ENCODE assay signal across 1 cellular context in the genomic region with DNA sequence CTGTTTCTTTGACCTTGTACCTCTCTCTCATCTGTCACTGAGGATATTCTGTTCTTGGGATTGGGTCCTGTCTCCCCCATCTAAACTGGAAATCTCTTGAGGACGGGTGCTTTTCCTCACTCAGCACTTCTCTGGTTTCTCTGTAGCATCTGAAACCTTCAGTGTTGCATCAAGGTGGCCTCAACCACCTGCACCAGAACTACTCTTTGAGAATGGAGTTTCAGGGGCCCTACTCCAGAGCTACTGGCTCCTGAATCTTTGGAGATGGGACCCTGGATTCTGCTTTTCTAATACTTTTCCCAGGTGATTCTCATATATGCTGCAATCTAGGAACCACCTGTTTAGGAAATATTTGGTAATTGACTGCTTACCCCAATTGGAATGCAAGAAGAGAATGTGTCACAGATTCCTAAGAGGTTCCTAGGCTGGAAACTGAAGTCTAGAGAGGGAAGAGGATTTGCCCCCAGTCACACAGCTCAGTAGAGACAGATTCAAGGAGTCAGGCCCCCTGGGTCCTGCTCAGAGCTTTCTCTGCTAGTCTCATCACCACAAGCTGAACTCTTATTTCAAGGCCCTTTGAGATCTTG.
TF ChIP-seq lines count a peak whose summit lies in the region.

No MANE protein-coding gene starts in this region.

TF ChIP-seq in SK-N-SH, 30 proteins besides CTCF, POLR2A, EP300 and RAD21 (continued from another document):
- TF ChIP-seq FOSL2 (IDR thresholded peaks at IDR 0.05; ENCODE audit: borderline replicate concordance, low read depth), result no peak
- no peak for TF ChIP-seq IRF3 (IDR thresholded peaks at IDR 0.05; ENCODE audit: low read depth, low read length)
- TF ChIP-seq, protein P1, sequence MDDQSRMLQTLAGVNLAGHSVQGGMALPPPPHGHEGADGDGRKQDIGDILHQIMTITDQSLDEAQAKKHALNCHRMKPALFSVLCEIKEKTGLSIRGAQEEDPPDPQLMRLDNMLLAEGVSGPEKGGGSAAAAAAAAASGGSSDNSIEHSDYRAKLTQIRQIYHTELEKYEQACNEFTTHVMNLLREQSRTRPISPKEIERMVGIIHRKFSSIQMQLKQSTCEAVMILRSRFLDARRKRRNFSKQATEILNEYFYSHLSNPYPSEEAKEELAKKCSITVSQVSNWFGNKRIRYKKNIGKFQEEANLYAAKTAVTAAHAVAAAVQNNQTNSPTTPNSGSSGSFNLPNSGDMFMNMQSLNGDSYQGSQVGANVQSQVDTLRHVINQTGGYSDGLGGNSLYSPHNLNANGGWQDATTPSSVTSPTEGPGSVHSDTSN (IDR thresholded peaks at IDR 0.05), result no peak
- no peak for TF ChIP-seq RFX5 (IDR thresholded peaks at IDR 0.05; ENCODE audit: low read length)
- no peak for TF ChIP-seq USF1 (IDR thresholded peaks at IDR 0.05; ENCODE audit: borderline replicate concordance, low read depth)
- TF ChIP-seq, protein P2, sequence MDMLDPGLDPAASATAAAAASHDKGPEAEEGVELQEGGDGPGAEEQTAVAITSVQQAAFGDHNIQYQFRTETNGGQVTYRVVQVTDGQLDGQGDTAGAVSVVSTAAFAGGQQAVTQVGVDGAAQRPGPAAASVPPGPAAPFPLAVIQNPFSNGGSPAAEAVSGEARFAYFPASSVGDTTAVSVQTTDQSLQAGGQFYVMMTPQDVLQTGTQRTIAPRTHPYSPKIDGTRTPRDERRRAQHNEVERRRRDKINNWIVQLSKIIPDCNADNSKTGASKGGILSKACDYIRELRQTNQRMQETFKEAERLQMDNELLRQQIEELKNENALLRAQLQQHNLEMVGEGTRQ (IDR thresholded peaks at IDR 0.05; ENCODE audit: borderline replicate concordance, low read depth, low read length), result no peak
- TF ChIP-seq SIN3A (IDR thresholded peaks at IDR 0.05; ENCODE audit: borderline replicate concordance, low read depth, low read length), result no peak
- no peak for TF ChIP-seq JUND (IDR thresholded peaks at IDR 0.05)
- no peak for TF ChIP-seq MEF2A (IDR thresholded peaks at IDR 0.05; ENCODE audit: borderline replicate concordance, low read depth)
- TF ChIP-seq RCOR1 (IDR thresholded peaks at IDR 0.05; ENCODE audit: low read length), result no peak
- TF ChIP-seq, protein P3, sequence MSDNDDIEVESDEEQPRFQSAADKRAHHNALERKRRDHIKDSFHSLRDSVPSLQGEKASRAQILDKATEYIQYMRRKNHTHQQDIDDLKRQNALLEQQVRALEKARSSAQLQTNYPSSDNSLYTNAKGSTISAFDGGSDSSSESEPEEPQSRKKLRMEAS (IDR thresholded peaks at IDR 0.05; ENCODE audit: low read depth), result no peak
